Comparison of ENCODE assay signal across 31 cellular contexts in genomic region chr7:87483131-87483530, GRCh38. TPM values are rescaled to one million over a fixed set of nuclear protein-coding genes. Genes with fewer than 3 reads are reported as not detected.
"Had no signal": no experiment of that assay in that cellular context is flagged by ENCODE, and none has a peak within 500 bp of the region (broad histone marks: within the 10 kb centered on the region; RNA-seq: fewer than 3 reads in every experiment).

No MANE protein-coding gene starts in this region.

- H3K36me3 ChIP-seq: left lung, lower lobe of right lung, pancreas, prostate gland, sigmoid colon, stomach, thyroid gland, transverse colon, upper lobe of left lung, vagina had no signal

- H3K4me2 ChIP-seq: hepatocyte, smooth muscle cell had no signal

- H3K9me3 Mint-ChIP-seq: mesothelial cell of epicardium; natural killer cell treated with Interleukin-12 subunit alpha and Interleukin-12 subunit beta and Interleukin-15 and Interleukin-18, amount 100 ng/mL, for 72 hours; stimulated activated naive B cell treated with anti-CD40 and anti-IgM and Interleukin-4, amounts not matched to agents 10 μg/mL and 1 μg/mL and 100 μg/mL, for 72 hours had no signal

- H3K79me2 ChIP-seq: hepatocyte had no signal

- ATAC-seq: left cardiac atrium; left lung; lower lobe of right lung; naive thymus-derived CD4-positive, alpha-beta T cell; natural killer cell treated with Interleukin-12 subunit alpha and Interleukin-12 subunit beta and Interleukin-15 and Interleukin-18, amount 100 ng/mL, for 72 hours; pancreas; right cardiac atrium; stimulated activated naive B cell treated with anti-CD40 and anti-IgM and Interleukin-4, amounts not matched to agents 10 μg/mL and 1 μg/mL and 100 μg/mL, for 72 hours; stimulated activated naive CD8-positive, alpha-beta T cell treated with anti-CD3 and anti-CD28 coated beads, Interleukin-15, Interleukin-2, amounts not matched to agents 100 U/mL and 50 U/mL, for 24 hours had no signal

- H3K27ac Mint-ChIP-seq: mesothelial cell of epicardium; naive thymus-derived CD4-positive, alpha-beta T cell; natural killer cell treated with Interleukin-12 subunit alpha and Interleukin-12 subunit beta and Interleukin-15 and Interleukin-18, amount 100 ng/mL, for 72 hours; stimulated activated naive B cell treated with anti-CD40 and anti-IgM and Interleukin-4, amounts not matched to agents 10 μg/mL and 1 μg/mL and 100 μg/mL, for 72 hours had no signal

- H3K36me3 Mint-ChIP-seq: mesothelial cell of epicardium; naive thymus-derived CD4-positive, alpha-beta T cell; stimulated activated naive B cell treated with anti-CD40 and anti-IgM and Interleukin-4, amounts not matched to agents 10 μg/mL and 1 μg/mL and 100 μg/mL, for 72 hours had no signal

- H3K4me3 ChIP-seq: hepatocyte, left lung, lower lobe of right lung, pancreas, prostate gland, sigmoid colon, smooth muscle cell, stomach, testis, thyroid gland, transverse colon, upper lobe of left lung, vagina had no signal

- H3K4me1 Mint-ChIP-seq: mesothelial cell of epicardium; naive thymus-derived CD4-positive, alpha-beta T cell had no signal

- H3K27me3 ChIP-seq: left lung, pancreas, sigmoid colon, testis, thyroid gland, transverse colon, upper lobe of left lung, vagina had no signal

- DNase-seq: islet precursor cell; left cardiac atrium; left lung; lower lobe of right lung; mammary epithelial cell; mesenchymal stem cell; naive thymus-derived CD4-positive, alpha-beta T cell; nucleus accumbens; pancreas; posterior cingulate gyrus; retina; right cardiac atrium; sigmoid colon; stimulated activated CD4-positive, alpha-beta T cell treated with anti-CD3 and anti-CD28 coated beads, Interleukin-1b, Interleukin-23, amount 100 ng/mL, for 48 hours; stimulated activated CD4-positive, alpha-beta T cell treated with anti-CD3 and anti-CD28 coated beads, Interleukin-2, amount 100 ng/mL, for 48 hours; stimulated activated CD4-positive, alpha-beta T cell treated with anti-CD3 and anti-CD28 coated beads, Interleukin-4, amount 100 ng/mL, for 4 hours; stimulated activated CD8-positive, alpha-beta memory T cell treated with anti-CD3 and anti-CD28 coated beads, Interleukin-4, amount 100 ng/mL, for 48 hours; stimulated activated naive B cell treated with anti-CD40 and anti-IgM and Interleukin-4, amounts not matched to agents 10 μg/mL and 1 μg/mL and 100 μg/mL, for 72 hours; stimulated activated naive CD8-positive, alpha-beta T cell treated with anti-CD3 and anti-CD28 coated beads, Interleukin-15, Interleukin-2, amounts not matched to agents 100 U/mL and 50 U/mL, for 24 hours; stomach; testis; thyroid gland; transverse colon; upper lobe of left lung had no signal

- H2AFZ ChIP-seq: hepatocyte had no signal

- H3K27ac ChIP-seq: hepatocyte, left lung, lower lobe of right lung, pancreas, prostate gland, sigmoid colon, stomach, testis, thyroid gland, transverse colon, upper lobe of left lung, vagina had no signal

- H3K4me3 Mint-ChIP-seq: mesothelial cell of epicardium; naive thymus-derived CD4-positive, alpha-beta T cell; natural killer cell treated with Interleukin-12 subunit alpha and Interleukin-12 subunit beta and Interleukin-15 and Interleukin-18, amount 100 ng/mL, for 72 hours; stimulated activated naive B cell treated with anti-CD40 and anti-IgM and Interleukin-4, amounts not matched to agents 10 μg/mL and 1 μg/mL and 100 μg/mL, for 72 hours had no signal

- H3K9me3 ChIP-seq: left lung, lower lobe of right lung, pancreas, prostate gland, sigmoid colon, stomach, testis, thyroid gland, transverse colon, upper lobe of left lung, vagina had no signal

- H3K4me1 ChIP-seq: left lung, lower lobe of right lung, pancreas, prostate gland, sigmoid colon, stomach, testis, thyroid gland, transverse colon, upper lobe of left lung, vagina had no signal

- FAIRE-seq: pancreas had no signal

RNA-seq across cellular contexts. Expression of gene ABCB4, which starts 7.7 kb away (rescaled TPM):
- total RNA-seq: lower lobe of right lung, mammary epithelial cell had no signal
- polyA plus RNA-seq: naive thymus-derived CD4-positive, alpha-beta T cell; neural cell had no signal
